23 cellular contexts compared by ENCODE assay signal in genomic region chr17:53141280-53141679, GRCh38.
"Had no signal": no experiment of that assay in that cellular context is flagged by ENCODE, and none has a peak within 500 bp of the region (broad histone marks: within the 10 kb centered on the region; RNA-seq: fewer than 3 reads in every experiment).

No MANE protein-coding gene starts in this region.

- FAIRE-seq: colon, endothelial cell of umbilical vein, frontal cortex, kidney had no signal

- H3K9me3 ChIP-seq: esophagus muscularis mucosa, gastroesophageal sphincter, heart left ventricle, left lung, lower lobe of right lung had no signal

- H3K36me3 ChIP-seq: esophagus muscularis mucosa, gastroesophageal sphincter, heart left ventricle, left lung, lower lobe of right lung had no signal

- H3K27me3 ChIP-seq: esophagus muscularis mucosa, foreskin keratinocyte, gastroesophageal sphincter, heart left ventricle, hepatocyte, left lung had no signal

- H2AFZ ChIP-seq: hepatocyte had no signal

- H3K79me2 ChIP-seq: hepatocyte had no signal

- H3K4me2 ChIP-seq: hepatocyte had no signal

- H3K4me3 ChIP-seq: coronary artery, dorsolateral prefrontal cortex, esophagus muscularis mucosa, gastroesophageal sphincter, heart left ventricle, hepatocyte, left lung, lower lobe of right lung had no signal

- H3K27ac ChIP-seq: coronary artery, dorsolateral prefrontal cortex, esophagus muscularis mucosa, foreskin keratinocyte, gastroesophageal sphincter, heart left ventricle, hepatocyte, left lung, lower lobe of right lung had no signal

- H3K4me1 ChIP-seq: foreskin keratinocyte, gastroesophageal sphincter, left lung, lower lobe of right lung had no signal

- ATAC-seq: foreskin keratinocyte; gastroesophageal sphincter; heart left ventricle; left lung; left ventricle myocardium superior; lower lobe of right lung; naive thymus-derived CD4-positive, alpha-beta T cell had no signal

- DNase-seq: dermis blood vessel endothelial cell; effector CD4-positive, alpha-beta T cell; effector memory CD4-positive, alpha-beta T cell; foreskin keratinocyte; heart left ventricle; hypothalamus; immature natural killer cell; islet precursor cell; kidney; kidney glomerular epithelial cell; left lung; left ventricle myocardium superior; lower lobe of right lung; mesenchymal stem cell; naive thymus-derived CD4-positive, alpha-beta T cell had no signal
